20 cellular contexts compared by ENCODE assay signal in the genomic region with DNA sequence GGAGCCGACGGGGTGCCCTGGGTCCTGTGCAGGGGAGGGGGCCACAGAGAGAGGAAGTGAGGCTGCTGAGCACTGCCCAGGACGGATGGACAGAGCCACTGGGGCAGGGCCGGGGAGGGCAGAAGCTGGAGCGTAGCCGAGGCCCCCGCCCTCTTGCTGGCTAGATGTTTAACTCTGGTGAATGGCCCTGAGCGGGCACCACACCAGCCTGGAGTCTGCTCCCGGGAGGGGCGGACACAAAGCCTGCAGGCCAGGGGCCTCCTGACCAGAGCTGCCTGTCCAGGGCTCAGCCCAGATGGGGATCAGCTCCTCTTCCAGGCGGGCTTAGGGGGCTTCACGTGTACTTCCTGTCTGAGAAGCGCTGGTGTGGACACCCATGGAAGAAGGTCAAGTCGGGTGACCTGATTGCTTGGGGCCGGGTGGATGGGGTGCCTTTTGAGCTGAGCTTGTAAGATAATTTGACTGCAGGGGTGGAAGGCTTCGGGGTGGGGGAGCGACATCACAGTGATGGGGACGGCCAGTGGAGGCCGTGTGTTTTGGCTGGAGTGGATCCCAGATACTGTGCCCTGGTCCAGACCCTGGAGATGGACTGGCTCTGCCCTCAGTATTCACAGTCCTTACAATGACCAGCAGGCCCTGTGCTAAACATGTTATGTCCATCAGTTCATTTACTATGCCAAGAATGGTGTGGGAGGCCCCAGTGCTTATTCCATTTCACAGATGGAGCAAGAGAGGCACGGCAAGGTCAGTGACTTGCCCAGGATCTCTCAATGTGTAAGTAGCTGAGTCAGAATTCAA. TPM values are rescaled to one million over a fixed set of nuclear protein-coding genes. Genes with fewer than 3 reads are reported as not detected.
A peak's percentile ranks its signal among the peaks of the same experiment; 100 is the strongest.
DNase-seq lines count a peak whose midpoint lies in the region; ATAC-seq and TF ChIP-seq lines count a peak whose summit lies in the region.
"Had no signal": no experiment of that assay in that cellular context is flagged by ENCODE, and none has a peak within 500 bp of the region (broad histone marks: within the 10 kb centered on the region; RNA-seq: fewer than 3 reads in every experiment).

No MANE protein-coding gene starts in this region.

- H3K4me3 ChIP-seq in heart left ventricle (no peak overlapping the region), subcutaneous abdominal adipose tissue (ENCODE audit: low read depth in 1 of 5, low read length in 5 of 5) (no peak overlapping the region)
- H3K4me3 ChIP-seq: BLaER1 treated with 17β-estradiol and CSF1 and Interleukin-3, amounts not matched to agents 10 nM and 100 nM; GM23248 had no signal

- WGBS in heart left ventricle, 4 donors: 79 to 88% (median 83%) methylated on average over 19 to 20 of the region's 20 CpGs

- no peak for TF ChIP-seq POLR2A in heart left ventricle (IDR thresholded peaks at IDR 0.05)

- H3K27me3 Mint-ChIP-seq in endothelial cell (ENCODE audit: unreplicated experiment): peaks cover 8% of the 10 kb centered on the region
- peaks cover 15% of the 10 kb centered on the region for H3K27me3 Mint-ChIP-seq in nephron (ENCODE audit: low read depth)
- H3K27me3 Mint-ChIP-seq in CD14-positive monocyte (ENCODE audit: low read depth in 3 of 3): peaks cover 13 to 15% (median 13%) of the 10 kb centered on the region in 3 donors

- H3K27ac Mint-ChIP-seq in endothelial cell (ENCODE audit: unreplicated experiment): no peak overlapping the region
- H3K27ac Mint-ChIP-seq in nephron: peak overlapping the region; percentile 95 to 97 (median 96)
- peak overlapping the region in 1 of 7 donors; percentile 7 for H3K27ac Mint-ChIP-seq in CD14-positive monocyte

- no peaks in the 10 kb centered on the region for H3K9me3 Mint-ChIP-seq in endothelial cell (ENCODE audit: unreplicated experiment)
- no peaks in the 10 kb centered on the region for H3K9me3 Mint-ChIP-seq in nephron
- peaks cover 0 to 3% (median 0%) of the 10 kb centered on the region in 7 donors for H3K9me3 Mint-ChIP-seq in CD14-positive monocyte

- peak overlapping the region in 1 of 5 donors; percentile 38 for H3K9ac ChIP-seq in subcutaneous abdominal adipose tissue (ENCODE audit: low read length in 5 of 5)
- H3K9ac ChIP-seq: BLaER1 treated with 17β-estradiol and CSF1 and Interleukin-3, amounts not matched to agents 10 nM and 100 nM; GM23248 had no signal

- no peak for TF ChIP-seq CTCF in heart left ventricle (IDR thresholded peaks at IDR 0.05)
- no peak for TF ChIP-seq CTCF in endothelial cell (IDR thresholded peaks at IDR 0.05; ENCODE audit: unreplicated experiment)
- no peak for TF ChIP-seq CTCF in nephron (IDR thresholded peaks at IDR 0.05; ENCODE audit: unreplicated experiment in 3 of 3)
- no peak for TF ChIP-seq CTCF in CD14-positive monocyte (IDR thresholded peaks at IDR 0.05)

- H3K4me3 Mint-ChIP-seq in endothelial cell (ENCODE audit: unreplicated experiment) (peak overlapping the region; percentile 18), nephron (no peak overlapping the region), CD14-positive monocyte (no peak overlapping the region)

- H3K27me3 ChIP-seq in heart left ventricle (no peaks in the 10 kb centered on the region), subcutaneous abdominal adipose tissue (ENCODE audit: control insufficient read depth in 5 of 5, insufficient read depth in 4 of 5, low read length in 5 of 5) (no peaks in the 10 kb centered on the region)

- H3K36me3 Mint-ChIP-seq in endothelial cell (ENCODE audit: low read depth, unreplicated experiment): no peaks in the 10 kb centered on the region
- no peaks in the 10 kb centered on the region for H3K36me3 Mint-ChIP-seq in nephron (ENCODE audit: low read depth)
- no peaks in the 10 kb centered on the region for H3K36me3 Mint-ChIP-seq in CD14-positive monocyte

- intact Hi-C loops in heart left ventricle (cut with DNase I) (no loop called here), left cardiac atrium (cut with DNase I) (no loop called here), CD14-positive monocyte (cut with micrococcal nuclease) (no loop called here)

- H3K9me3 ChIP-seq in heart left ventricle (peaks cover 0 to 3% (median 0%) of the 10 kb centered on the region in 12 donors), subcutaneous abdominal adipose tissue (ENCODE audit: control insufficient read depth in 5 of 5, low read length in 5 of 5) (peaks cover 0 to 4% (median 0%) of the 10 kb centered on the region in 5 donors)
- H3K9me3 ChIP-seq: BLaER1 treated with 17β-estradiol and CSF1 and Interleukin-3, amounts not matched to agents 10 nM and 100 nM had no signal

- no peaks in the 10 kb centered on the region for H3K36me3 ChIP-seq in heart left ventricle
- no peaks in the 10 kb centered on the region for H3K36me3 ChIP-seq in subcutaneous abdominal adipose tissue (ENCODE audit: control insufficient read depth in 5 of 5, insufficient read depth in 5 of 5, low read length in 5 of 5)
- H3K36me3 ChIP-seq: BLaER1 treated with 17β-estradiol and CSF1 and Interleukin-3, amounts not matched to agents 10 nM and 100 nM had no signal

- H3K4me1 Mint-ChIP-seq in endothelial cell (ENCODE audit: unreplicated experiment) (peaks cover 52% of the 10 kb centered on the region), nephron (peaks cover 49% of the 10 kb centered on the region), CD14-positive monocyte (no peaks in the 10 kb centered on the region)

- ATAC-seq in heart left ventricle: no peak
- ATAC-seq in left cardiac atrium: no peak
- ATAC-seq: HCT116 had no signal

- DNase-seq in heart left ventricle (peak in 1 of 5 donors; percentile 10), left cardiac atrium (no peak), endothelial cell (ENCODE audit: low spot score) (no peak), CD14-positive monocyte (ENCODE audit: low spot score) (no peak), AML-193 (lab: John Stamatoyannopoulos, UW) (no peak)
- DNase-seq: GF-D8; GM23248; KBM-7; NCI-H1436; NCI-H2029; NCI-H2171; NCI-H446 treated with DMSO at 0.1 percent for 48 hours; NK-92 treated with Interleukin-12 subunit alpha and Interleukin-12 subunit beta, amount 100 ng/mL, for 24 hours; OCI-M1; RPMI8226 had no signal

- H3K4me1 ChIP-seq in heart left ventricle (peaks cover 6 to 85% (median 54%) of the 10 kb centered on the region in 12 donors), subcutaneous abdominal adipose tissue (ENCODE audit: control insufficient read depth in 5 of 5, insufficient read depth in 5 of 5, low read length in 5 of 5) (peaks cover 18 to 90% (median 69%) of the 10 kb centered on the region in 5 donors)

- peak overlapping the region in 10 of 12 donors; percentile 63 to 78 (median 70) for H3K27ac ChIP-seq in heart left ventricle
- peak overlapping the region; percentile 62 for H3K27ac ChIP-seq in subcutaneous abdominal adipose tissue (ENCODE audit: low read depth, low read length)
- H3K27ac ChIP-seq: BLaER1 treated with 17β-estradiol and CSF1 and Interleukin-3, amounts not matched to agents 10 nM and 100 nM; GM23248 had no signal

RNA-seq across cellular contexts. Expression of a gene that starts 33.7 kb away (rescaled TPM):
- total RNA-seq in heart left ventricle (not detected), left cardiac atrium (not detected), endothelial cell (ENCODE audit: unreplicated experiment) (not detected)
- polyA plus RNA-seq in heart left ventricle (not detected), CD14-positive monocyte (not detected)
- total RNA-seq: Daoy, GM23248 had no signal
- polyA plus RNA-seq: GM23248 had no signal
